ENCODE assay signal across 11 cellular contexts in the genomic region with DNA sequence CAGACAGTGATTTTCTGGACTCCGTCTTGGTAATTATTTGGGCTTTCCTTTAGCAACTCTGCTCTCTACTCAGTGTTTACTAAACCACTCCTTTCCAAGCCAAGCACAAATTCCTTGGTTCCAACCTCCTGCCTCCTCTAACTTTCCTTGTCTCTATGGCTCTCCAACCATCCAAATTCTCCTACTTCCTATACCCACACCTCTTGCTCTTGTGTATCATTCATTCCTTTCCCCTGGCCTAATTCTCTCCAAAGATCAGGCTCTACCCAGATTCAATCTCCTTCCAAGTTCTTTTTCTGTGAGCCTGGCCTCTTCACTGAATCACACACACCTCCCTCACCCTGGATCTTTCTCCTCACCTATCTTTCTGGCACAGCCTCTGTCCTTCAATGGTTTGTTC. TPM values are rescaled to one million over a fixed set of nuclear protein-coding genes. Genes with fewer than 3 reads are reported as not detected.
DNase-seq lines count a peak whose midpoint lies in the region; ATAC-seq and TF ChIP-seq lines count a peak whose summit lies in the region.
"Had no signal": no experiment of that assay in that cellular context is flagged by ENCODE, and none has a peak within 500 bp of the region (broad histone marks: within the 10 kb centered on the region; RNA-seq: fewer than 3 reads in every experiment).

No MANE protein-coding gene starts in this region.

- H3K4me1 ChIP-seq in DND-41 (ENCODE audit: insufficient read depth, low read length) (peaks cover 35% of the 10 kb centered on the region), duodenal mucosa (ENCODE audit: control insufficient read depth in 1 of 2, insufficient read depth in 2 of 2, low read length in 2 of 2) (peaks cover 7 to 22% of the 10 kb centered on the region in 2 donors), osteoblast (ENCODE audit: insufficient read depth, low read length) (peaks cover 12% of the 10 kb centered on the region)

- H3K79me2 ChIP-seq in DND-41 (ENCODE audit: insufficient read depth, low read length) = peaks cover 35% of the 10 kb centered on the region
- peaks cover 19% of the 10 kb centered on the region for H3K79me2 ChIP-seq in osteoblast (ENCODE audit: insufficient read depth, low read length)

- no peak for ATAC-seq in DND-41 (ENCODE audit: insufficient read depth, low read depth)

- H2AFZ ChIP-seq in DND-41 (ENCODE audit: low read depth, low read length) (no peak overlapping the region), osteoblast (ENCODE audit: low read length) (no peak overlapping the region)

- H3K9ac ChIP-seq in DND-41 (ENCODE audit: low read depth, low read length) (peak overlapping the region; percentile 68), duodenal mucosa (ENCODE audit: low read depth in 1 of 2, low read length in 2 of 2) (peak overlapping the region in 1 of 2 donors; percentile 51)

- H4K20me1 ChIP-seq in DND-41 (ENCODE audit: insufficient read depth, low read length) (no peaks in the 10 kb centered on the region), osteoblast (ENCODE audit: insufficient read depth, low read length) (peaks cover 3% of the 10 kb centered on the region)

- H3K4me3 ChIP-seq in DND-41 (ENCODE audit: low read depth in 1 of 2, low read length in 2 of 2) (peak overlapping the region in 1 of 2 experiments; percentile 73; a peak in 3 of 4 replicates), NB4 (ENCODE audit: low read depth, low read length) (peak overlapping the region; percentile 90), duodenal mucosa (ENCODE audit: low read depth in 1 of 2, low read length in 2 of 2) (peak overlapping the region; percentile 98), osteoblast (ENCODE audit: insufficient read depth, low read length) (peak overlapping the region; percentile 96)

- H3K4me2 ChIP-seq in DND-41 (ENCODE audit: insufficient read depth, low read length) = peak overlapping the region; percentile 80
- H3K4me2 ChIP-seq in osteoblast (ENCODE audit: insufficient read depth, low read length) = peak overlapping the region; percentile 100

- H3K36me3 ChIP-seq in DND-41 (ENCODE audit: insufficient read depth, low read length) (peaks cover 46% of the 10 kb centered on the region), duodenal mucosa (ENCODE audit: control insufficient read depth in 1 of 2, insufficient read depth in 2 of 2, low read length in 2 of 2) (peaks cover 14 to 31% of the 10 kb centered on the region in 2 donors), osteoblast (ENCODE audit: insufficient read depth, low read length) (peaks cover 32% of the 10 kb centered on the region)

- peak overlapping the region; percentile 96; the same call in 1 of the 2 replicates for H3K27ac ChIP-seq in DND-41 (ENCODE audit: low read length)
- no peak overlapping the region for H3K27ac ChIP-seq in duodenal mucosa (ENCODE audit: low read depth, low read length)
- H3K27ac ChIP-seq in osteoblast (ENCODE audit: low read depth, low read length) = no peak overlapping the region

- TF ChIP-seq POLR2A in NB4 (IDR thresholded peaks at IDR 0.05; ENCODE audit: extremely low read depth, insufficient read length) = no peak

- H3K27me3 ChIP-seq in DND-41 (ENCODE audit: insufficient read depth, low read length, poor library complexity) (no peaks in the 10 kb centered on the region), duodenal mucosa (ENCODE audit: control insufficient read depth in 1 of 2, insufficient read depth in 2 of 2, low read length in 2 of 2) (no peaks in the 10 kb centered on the region), osteoblast (ENCODE audit: insufficient read depth, low read length) (no peaks in the 10 kb centered on the region)

- no peaks in the 10 kb centered on the region for H3K9me3 ChIP-seq in DND-41 (ENCODE audit: insufficient read depth, low read length, severe bottlenecking)
- H3K9me3 ChIP-seq in duodenal mucosa (ENCODE audit: control insufficient read depth in 1 of 2, low read length in 2 of 2) = no peaks in the 10 kb centered on the region
- no peaks in the 10 kb centered on the region for H3K9me3 ChIP-seq in osteoblast (ENCODE audit: low read depth, low read length)

- DNase-seq in DND-41 = no peak
- DNase-seq in NB4 (ENCODE audit: low read depth) = no peak
- peak; percentile 63 for DNase-seq in osteoblast (ENCODE audit: insufficient read length, low spot score, missing footprints)
- no peak for DNase-seq in NCI-H524 treated with DMSO at 0.1 percent for 48 hours (lab: John Stamatoyannopoulos, UW)
- no peak for DNase-seq in mesenteric fat pad (ENCODE audit: low spot score)
- DNase-seq in NCI-H1436 treated with DMSO at 0.1 percent for 48 hours (lab: John Stamatoyannopoulos, UW) = no peak
- DNase-seq in stimulated activated CD4-positive, alpha-beta T cell treated with anti-CD3 and anti-CD28 coated beads, Interleukin-12 subunit alpha, Interleukin-12 subunit beta, amount 100 ng/mL, for 4 hours = no peak
- DNase-seq: activated CD4-positive, alpha-beta T cell treated with anti-CD3 and anti-CD28 coated beads, Interleukin-2, amount 50 U/mL, for 1 hour; NCI-H2171; occipital lobe had no signal

- TF ChIP-seq CTCF in DND-41 (IDR thresholded peaks at IDR 0.05; ENCODE audit: borderline replicate concordance, extremely low read depth, low read length, poor library complexity, severe bottlenecking) (no peak), NB4 (IDR thresholded peaks at IDR 0.05; ENCODE audit: low read depth, low read length) (no peak), osteoblast (IDR thresholded peaks at IDR 0.05; ENCODE audit: extremely low read depth, low read depth, low read length) (no peak)

RNA-seq across cellular contexts. Expression of a gene that starts 1.1 kb away (rescaled TPM):
- 14.7 and 18.8 TPM in 2 replicates for total RNA-seq in osteoblast
- total RNA-seq in mesenteric fat pad = 25.4 TPM

RNA-seq across cellular contexts. Expression of a gene that starts 8.3 kb away (rescaled TPM):
- total RNA-seq in osteoblast = 0.59 TPM in 1 of 2 replicates, not detected in the other
- total RNA-seq in mesenteric fat pad = 18.8 TPM
- total RNA-seq: occipital lobe had no signal

RNA-seq across cellular contexts. Expression of a gene that starts 12.8 kb away (rescaled TPM):
- total RNA-seq in osteoblast (46.9 and 48.1 TPM in 2 replicates), mesenteric fat pad (51.2 TPM)

RNA-seq across cellular contexts. Expression of a gene that starts 20.6 kb away (rescaled TPM):
- 436 and 491 TPM in 2 replicates for total RNA-seq in osteoblast
- total RNA-seq in mesenteric fat pad = 503 TPM

RNA-seq across cellular contexts. Expression of a gene that starts 24.0 kb away (rescaled TPM):
- total RNA-seq in osteoblast = 11.5 and 11.9 TPM in 2 replicates
- total RNA-seq in mesenteric fat pad = 11.9 TPM

Comparison
In these comparisons a context has a peak if more than half of its experiments do, and no peak if none do; other contexts are left out.
1. RNA of a gene that starts 8.3 kb away (total RNA-seq): 18.8 TPM in mesenteric fat pad (single experiment); 0.59 TPM in osteoblast; every median in the first group is over 10 times any median in the second.